ENCODE assay signal across 7 cellular contexts in the genomic region with DNA sequence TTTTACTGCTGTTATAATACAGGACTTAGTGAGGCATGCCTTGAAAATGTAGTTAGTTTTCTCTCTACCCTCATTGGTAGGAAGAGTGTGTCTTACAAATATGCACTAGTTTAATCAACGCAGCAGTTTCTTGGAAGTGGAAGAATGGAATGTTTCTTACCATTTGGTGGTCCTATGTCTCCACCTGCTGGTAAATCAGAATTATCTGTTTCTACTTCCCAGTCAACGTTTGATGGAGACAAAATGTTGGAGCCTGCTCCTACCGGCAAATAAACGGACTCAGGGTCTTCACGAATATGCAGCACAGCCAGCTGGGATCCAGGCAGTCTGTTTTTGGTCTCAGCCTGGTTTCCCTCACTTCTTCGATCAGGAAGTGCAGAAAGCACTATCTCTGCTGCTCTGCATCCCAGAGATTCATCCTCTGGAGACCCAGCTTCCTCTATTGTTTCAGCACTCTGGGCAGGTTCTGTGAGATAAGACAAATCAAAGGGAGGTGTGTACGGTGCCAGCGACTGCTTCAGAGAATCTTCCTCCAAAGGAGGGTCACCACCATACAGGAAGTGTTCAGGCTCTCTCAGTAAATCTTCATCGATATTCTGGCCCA. TPM values are rescaled to one million over a fixed set of nuclear protein-coding genes. Genes with fewer than 3 reads are reported as not detected.
DNase-seq lines count a peak whose midpoint lies in the region; ATAC-seq, FAIRE-seq and TF ChIP-seq lines count a peak whose summit lies in the region.

No MANE protein-coding gene starts in this region.

- H2AK5ac ChIP-seq in mesenchymal stem cell (ENCODE audit: low read length, severe bottlenecking) = no peak overlapping the region

- no peak overlapping the region for H3K4me3 ChIP-seq in Karpas-422 (ENCODE audit: low read length)
- H3K4me3 ChIP-seq in Panc1 (ENCODE audit: low read depth in 2 of 2, low read length in 2 of 2) = no peak overlapping the region
- no peak overlapping the region for H3K4me3 ChIP-seq in mesenchymal stem cell (ENCODE audit: insufficient read depth in 1 of 2, low read depth in 1 of 2, low read length in 2 of 2)

- intact Hi-C loops in Panc1 (cut with micrococcal nuclease; ENCODE audit: unreplicated experiment) = loop anchor here (2.0 kb wide), 2 partner anchors 38 to 258 kb away; no protein-coding TSS in a partner anchor

- peak; percentile 54 for TF ChIP-seq CTCF in Panc1 (IDR thresholded peaks at IDR 0.05)

- no peaks in the 10 kb centered on the region for H3K36me3 ChIP-seq in Karpas-422 (ENCODE audit: insufficient read depth, low read length)
- no peaks in the 10 kb centered on the region for H3K36me3 ChIP-seq in Panc1 (ENCODE audit: control insufficient read depth, insufficient read depth, low read length)
- peaks cover 0 to 51% of the 10 kb centered on the region in 2 experiments for H3K36me3 ChIP-seq in mesenchymal stem cell (ENCODE audit: control insufficient read depth in 1 of 2, insufficient read depth in 2 of 2, low read depth in 1 of 2, low read length in 2 of 2)

- H3K27ac ChIP-seq in Karpas-422 (ENCODE audit: low read length) (no peak overlapping the region), Panc1 (ENCODE audit: low read length) (no peak overlapping the region), mesenchymal stem cell (ENCODE audit: low read length, poor library complexity, severe bottlenecking) (no peak overlapping the region)

- H2BK5ac ChIP-seq in mesenchymal stem cell (ENCODE audit: low read depth, low read length, poor library complexity, severe bottlenecking) = no peak overlapping the region

- no peak overlapping the region for H4K8ac ChIP-seq in mesenchymal stem cell (ENCODE audit: low read length)

- H3K18ac ChIP-seq in mesenchymal stem cell (ENCODE audit: low read depth in 1 of 2, low read length in 2 of 2) = no peak overlapping the region

- H3K14ac ChIP-seq in mesenchymal stem cell (ENCODE audit: low read length in 2 of 2) = no peak overlapping the region

- in situ Hi-C loops in G401 (cut with HindIII; ENCODE audit: low sequenced_read_pairs) (no loop called here), Panc1 (cut with HindIII; ENCODE audit: low pct_unique_long_range_greater_than_20kb, low sequenced_read_pairs) (no loop called here)

- no peak overlapping the region for H3K4me2 ChIP-seq in Karpas-422 (ENCODE audit: low read depth, low read length, poor library complexity, severe bottlenecking)
- H3K4me2 ChIP-seq in mesenchymal stem cell (ENCODE audit: low read length, poor library complexity, severe bottlenecking) = no peak overlapping the region

- ATAC-seq in Panc1 = no peak; the same call in 1 of the 2 replicates
- no peak for ATAC-seq in HG03039 (IDR thresholded peaks at IDR 0.05; ENCODE audit: unreplicated experiment)

- POLR2A ChIA-PET in Panc1 (lab: Charles Lee) = no interaction called here

- no peak overlapping the region for H3K23ac ChIP-seq in mesenchymal stem cell (ENCODE audit: low read length in 2 of 2)

- H4K20me1 ChIP-seq in Karpas-422 (ENCODE audit: insufficient read depth, low read depth, low read length) = no peaks in the 10 kb centered on the region

- no peak overlapping the region for H2BK120ac ChIP-seq in mesenchymal stem cell (ENCODE audit: low read depth, low read length)

- H2AFZ ChIP-seq in Karpas-422 (ENCODE audit: low read length) (no peak overlapping the region), mesenchymal stem cell (ENCODE audit: low read depth, low read length) (no peak overlapping the region)

- no peak overlapping the region for H4K91ac ChIP-seq in mesenchymal stem cell (ENCODE audit: low read length)

- H2BK15ac ChIP-seq in mesenchymal stem cell (ENCODE audit: low read depth, poor library complexity, severe bottlenecking) = no peak overlapping the region

- no peaks in the 10 kb centered on the region for H3K79me1 ChIP-seq in mesenchymal stem cell (replicated peaks; ENCODE audit: low read length, poor library complexity, severe bottlenecking)

- CTCF ChIA-PET in Panc1 (lab: Charles Lee) = no interaction called here

- H3K27me3 ChIP-seq in Karpas-422 (ENCODE audit: low read length) (no peaks in the 10 kb centered on the region), Panc1 (ENCODE audit: control insufficient read depth, insufficient read depth, low read length) (peaks cover 3% of the 10 kb centered on the region), mesenchymal stem cell (ENCODE audit: control insufficient read depth in 1 of 2, insufficient read depth in 1 of 2, low read length in 2 of 2) (peaks cover 0 to 8% of the 10 kb centered on the region in 2 experiments)

- BruUV-seq in Panc1 (replicated peaks; lab: Mats Ljungman, UMichigan) = no TSS peak

- peak; percentile 60 for FAIRE-seq in endometrium (lab: Jason Lieb, UNC)

- 30% methylated on average over 9 of the region's 9 CpGs for WGBS in mesenchymal stem cell

- no peaks in the 10 kb centered on the region for H3K79me2 ChIP-seq in Karpas-422 (ENCODE audit: low read length)

- H3K9me3 ChIP-seq in Karpas-422 (ENCODE audit: low read length) = no peaks in the 10 kb centered on the region
- no peaks in the 10 kb centered on the region for H3K9me3 ChIP-seq in Panc1 (ENCODE audit: control insufficient read depth, insufficient read depth, low read depth, low read length)
- no peaks in the 10 kb centered on the region for H3K9me3 ChIP-seq in mesenchymal stem cell (ENCODE audit: control insufficient read depth, low read length)

- H2BK12ac ChIP-seq in mesenchymal stem cell (ENCODE audit: low read length in 2 of 2) = no peak overlapping the region

- H3K4me1 ChIP-seq in Karpas-422 (ENCODE audit: low read length) (no peaks in the 10 kb centered on the region), Panc1 (ENCODE audit: control insufficient read depth, insufficient read depth, low read length) (no peaks in the 10 kb centered on the region), mesenchymal stem cell (ENCODE audit: control insufficient read depth, insufficient read depth, low read depth, low read length) (peaks cover 2% of the 10 kb centered on the region)

- H3K9ac ChIP-seq in Karpas-422 (ENCODE audit: low read length) = no peak overlapping the region
- H3K9ac ChIP-seq in mesenchymal stem cell (ENCODE audit: low read length) = no peak overlapping the region

- no peaks in the 10 kb centered on the region for H3K9me2 ChIP-seq in Karpas-422 (replicated peaks; ENCODE audit: insufficient read depth, low read length)

- peak; percentile 96 for DNase-seq in G401 (ENCODE audit: low spot score)
- peak; percentile 74 for DNase-seq in Karpas-422
- peak; percentile 47 for DNase-seq in Panc1 (ENCODE audit: low read depth, low spot score)
- DNase-seq in mesenchymal stem cell = peak; percentile 81
- no peak for DNase-seq in GM19240 (ENCODE audit: insufficient read length, low spot score)

- no peak overlapping the region for H3K4ac ChIP-seq in mesenchymal stem cell (ENCODE audit: low read depth in 1 of 2, low read length in 2 of 2)

RNA-seq across cellular contexts. Expression of a gene that starts 59.5 kb away (rescaled TPM):
- not detected in 2 replicates for total RNA-seq in G401 (2014; rRNA removed; shearing (Covaris generic))
- total RNA-seq in Karpas-422 (2014; rRNA removed; shearing (Covaris generic); ENCODE audit: low replicate concordance) = 0.19 TPM in 1 of 2 replicates, not detected in the other
- not detected for total RNA-seq in Panc1 (2021; ENCODE audit: unreplicated experiment)
- 0.11 TPM for polyA plus RNA-seq in Panc1 (2012; ENCODE audit: insufficient read length)
- not detected for polyA plus RNA-seq in mesenchymal stem cell (2013, experiment 1 of 2)
- polyA plus RNA-seq in mesenchymal stem cell (2013, experiment 2 of 2) = not detected
